8 cellular contexts compared by ENCODE assay signal in the genomic region with DNA sequence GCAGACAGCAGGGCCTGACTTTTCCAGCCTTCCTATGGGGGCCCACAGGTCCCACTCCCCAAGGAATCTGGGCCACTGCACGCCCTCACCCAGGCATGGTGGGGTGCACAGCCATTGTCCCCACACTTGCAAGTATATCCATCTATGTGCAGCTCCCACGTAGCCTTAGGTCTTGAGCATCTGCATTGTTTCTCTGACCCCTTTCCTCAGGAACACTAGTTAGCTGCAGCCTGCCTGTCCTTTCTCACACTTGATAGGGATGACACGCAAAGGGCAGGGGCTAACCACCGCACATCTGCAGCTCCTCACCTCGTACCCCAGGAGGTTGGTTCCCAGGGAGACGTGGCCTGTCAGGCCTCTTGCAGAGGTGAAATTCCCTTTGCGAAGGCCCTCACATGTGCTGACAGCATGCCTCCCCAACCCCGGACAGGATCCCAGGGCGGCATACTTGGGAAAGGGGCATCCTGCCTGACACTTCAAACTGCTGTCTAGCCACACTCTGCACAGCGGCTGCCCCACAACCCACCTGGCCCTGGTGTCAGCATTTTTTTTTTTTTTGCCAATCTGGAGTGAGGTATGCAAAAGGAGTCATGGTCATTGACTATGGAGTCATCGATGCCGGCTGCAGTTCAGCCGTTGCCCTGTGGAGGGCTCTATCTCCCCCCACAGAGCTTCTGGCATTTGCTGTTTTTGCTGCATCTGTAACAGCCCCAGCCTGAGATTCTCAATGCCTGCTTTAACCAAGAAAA. TPM values are rescaled to one million over a fixed set of nuclear protein-coding genes. Genes with fewer than 3 reads are reported as not detected.
DNase-seq lines count a peak whose midpoint lies in the region; ATAC-seq and TF ChIP-seq lines count a peak whose summit lies in the region.

No MANE protein-coding gene starts in this region.

- H3K4me1 ChIP-seq in BLaER1 (peaks cover 51% of the 10 kb centered on the region), esophagus muscularis mucosa (peaks cover 39 to 65% (median 58%) of the 10 kb centered on the region in 4 donors)

- H4K20me1 ChIP-seq in BLaER1: peaks cover 61% of the 10 kb centered on the region

- peak; percentile 44 for DNase-seq in MV-4-11 (lab: John Stamatoyannopoulos, UW)
- DNase-seq in activated CD4-positive, alpha-beta T cell treated with anti-CD3 and anti-CD28 coated beads, Interleukin-2, amount 50 U/mL, for 1 hour: peak; percentile 38
- no peak for DNase-seq in esophagus muscularis mucosa (ENCODE audit: extremely low spot score)
- no peak for DNase-seq in naive B cell
- DNase-seq in H4 (ENCODE audit: low spot score): no peak

- peak overlapping the region; percentile 33 to 72 (median 60) for H3K27ac Mint-ChIP-seq in naive B cell

- H3K27me3 ChIP-seq in BLaER1 (no peaks in the 10 kb centered on the region), esophagus muscularis mucosa (no peaks in the 10 kb centered on the region)

- TF ChIP-seq POLR2A in GM18505 (IDR thresholded peaks at IDR 0.05; ENCODE audit: borderline replicate concordance, extremely low read depth, insufficient read depth, insufficient read length) (peak; percentile 22), esophagus muscularis mucosa (IDR thresholded peaks at IDR 0.05; ENCODE audit: low read depth) (no peak)

- peak overlapping the region; percentile 97; the same call in 1 of the 2 replicates for H3K4me2 ChIP-seq in BLaER1

- peak; percentile 70 to 84 (median 72) for TF ChIP-seq CTCF in esophagus muscularis mucosa (IDR thresholded peaks at IDR 0.05)

- H3K36me3 Mint-ChIP-seq in naive B cell: no peaks in the 10 kb centered on the region

- no peak overlapping the region for H3K4me3 ChIP-seq in BLaER1
- H3K4me3 ChIP-seq in esophagus muscularis mucosa: no peak overlapping the region

- no peak overlapping the region for H3K9ac ChIP-seq in BLaER1

- peaks cover 28 to 48% (median 48%) of the 10 kb centered on the region in 3 donors for H3K4me1 Mint-ChIP-seq in naive B cell

- peaks cover 0 to 3% (median 0%) of the 10 kb centered on the region in 7 donors for H3K9me3 Mint-ChIP-seq in naive B cell

- H3K27me3 Mint-ChIP-seq in naive B cell: no peaks in the 10 kb centered on the region

- no peak for ATAC-seq in GM18505 (IDR thresholded peaks at IDR 0.05; ENCODE audit: unreplicated experiment)
- ATAC-seq in naive B cell (ENCODE audit: low read depth in 2 of 2): peak in 1 of 2 donors; percentile 15
- no peak for ATAC-seq in HG03039 (IDR thresholded peaks at IDR 0.05; ENCODE audit: unreplicated experiment)

- H3K36me3 ChIP-seq in BLaER1 (peaks cover 35% of the 10 kb centered on the region), esophagus muscularis mucosa (peaks cover 0 to 30% (median 27%) of the 10 kb centered on the region in 4 donors)

- 36% methylated on average over 9 of the region's 13 CpGs for whole genome bisulfite sequencing in esophagus muscularis mucosa

- H3K27ac ChIP-seq in BLaER1: no peak overlapping the region
- H3K27ac ChIP-seq in esophagus muscularis mucosa (replicated peaks in 1 of 4): peak overlapping the region; percentile 74 to 84 (median 78)

- no peak for TF ChIP-seq EP300 in esophagus muscularis mucosa (IDR thresholded peaks at IDR 0.05)

- intact Hi-C loops in esophagus muscularis mucosa (cut with DNase I): loop anchor here (5.0 kb wide), 1 partner anchor 188 kb away; no protein-coding TSS in a partner anchor

- H3K9me3 ChIP-seq in BLaER1 (no peaks in the 10 kb centered on the region), esophagus muscularis mucosa (no peaks in the 10 kb centered on the region)

- peak overlapping the region; percentile 57 to 92 (median 85) for H3K4me3 Mint-ChIP-seq in naive B cell

RNA-seq across cellular contexts. Expression of gene JMJD4, which starts 5.0 kb away (rescaled TPM):
- total RNA-seq in esophagus muscularis mucosa: 10 to 100 TPM; 10.8 to 18.4 (median 14.2) TPM
- 10 to 100 TPM; 34.3 to 43.1 (median 36.5) TPM for polyA plus RNA-seq in naive B cell (ENCODE audit: low read depth in 6 of 6)
- total RNA-seq in H4 (2014; rRNA removed; shearing (Covaris generic)): 15.1 and 19.7 TPM in 2 replicates

RNA-seq across cellular contexts. Expression of gene SNAP47, which starts 5.2 kb away (rescaled TPM):
- total RNA-seq in esophagus muscularis mucosa: 10 to 100 TPM; 26.6 to 41.0 (median 38.8) TPM
- 10 to 100 TPM; 30.7 to 45.9 (median 37.9) TPM for polyA plus RNA-seq in naive B cell (ENCODE audit: low read depth in 6 of 6)
- 61.3 and 61.6 TPM in 2 replicates for total RNA-seq in H4 (2014; rRNA removed; shearing (Covaris generic))

Comparison
In these comparisons a context has a peak if more than half of its experiments do, and no peak if none do; other contexts are left out.
1. DNase-seq: peak in MV-4-11 (single experiment) and activated CD4-positive, alpha-beta T cell treated with anti-CD3 and anti-CD28 coated beads, Interleukin-2, amount 50 U/mL, for 1 hour (single experiment); none in esophagus muscularis mucosa (single experiment), naive B cell (single experiment) and H4 (single experiment).